Comparison of ENCODE assay signal across 8 cellular contexts in genomic region chr1:8169364-8170058, GRCh38.
DNase-seq lines count a peak whose midpoint lies in the region; ATAC-seq, FAIRE-seq and TF ChIP-seq lines count a peak whose summit lies in the region.

No MANE protein-coding gene starts in this region.

- no peaks in the 10 kb centered on the region for H3K27me3 ChIP-seq in bronchial epithelial cell (ENCODE audit: control insufficient read depth, insufficient read depth, low read length)

- TF ChIP-seq CTCF in bronchial epithelial cell (IDR thresholded peaks at IDR 0.05; ENCODE audit: insufficient read depth, low read length, severe bottlenecking) = no peak

- H3K36me3 ChIP-seq in bronchial epithelial cell (ENCODE audit: control insufficient read depth, insufficient read depth, low read length) = no peaks in the 10 kb centered on the region

- no peak for FAIRE-seq in bronchial epithelial cell (lab: Jason Lieb, UNC)

- peak; percentile 71 for ATAC-seq in GM18498 (IDR thresholded peaks at IDR 0.05; ENCODE audit: unreplicated experiment)
- no peak for ATAC-seq in GM18868 (IDR thresholded peaks at IDR 0.05; ENCODE audit: unreplicated experiment)

- DNase-seq in ACHN (peak; percentile 77), HuH-7 (ENCODE audit: low spot score) (peak; percentile 60), SHP77 treated with DMSO at 0.1 percent for 48 hours (lab: John Stamatoyannopoulos, UW) (peak; percentile 75), bronchial epithelial cell (ENCODE audit: low read depth) (peak; percentile 84), kidney tubule cell (ENCODE audit: low spot score) (peak; percentile 96)
- peak; percentile 38 to 41 for DNase-seq in stimulated activated CD8-positive, alpha-beta memory T cell treated with anti-CD3 and anti-CD28 coated beads, Interleukin-2, amount 100 ng/mL, for 1 hour (ENCODE audit: low read depth in 2 of 2)

- in situ Hi-C loops in ACHN (cut with HindIII; ENCODE audit: low pct_ligation_motif_present, low pct_unique_long_range_greater_than_20kb, low sequenced_read_pairs) = no loop called here

- no peak overlapping the region for H3K4me3 ChIP-seq in bronchial epithelial cell (ENCODE audit: low read depth, low read length)

Comparison
In these comparisons a context has a peak if more than half of its experiments do, and no peak if none do; other contexts are left out.
1. DNase-seq: peak in every context shown above with its lines; median percentile 96 in kidney tubule cell; 84 in bronchial epithelial cell; 77 in ACHN; 75 in SHP77 treated with DMSO at 0.1 percent for 48 hours; 60 in HuH-7; 40 in stimulated activated CD8-positive, alpha-beta memory T cell treated with anti-CD3 and anti-CD28 coated beads, Interleukin-2, amount 100 ng/mL, for 1 hour.